In the genomic region with DNA sequence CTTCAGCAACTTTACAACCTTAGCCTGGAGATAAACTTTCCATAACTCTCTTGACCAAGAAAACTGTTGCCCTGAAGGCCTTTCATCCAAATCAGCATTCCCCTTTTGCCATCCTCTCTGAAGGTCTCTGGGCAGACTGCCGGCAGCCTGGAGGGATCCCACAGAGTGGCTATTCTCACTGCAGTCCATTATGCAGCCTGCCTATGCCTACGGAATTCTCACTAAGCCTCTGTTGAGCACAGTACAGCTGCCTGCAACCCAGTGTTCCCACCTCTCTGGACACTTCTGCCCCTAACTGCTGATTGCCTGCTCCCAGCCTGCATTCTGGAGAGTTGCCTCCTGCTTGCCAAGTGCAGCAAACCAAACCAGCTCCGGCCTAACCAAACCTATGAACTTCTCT, we compare ENCODE assay signal across 14 cellular contexts.
"Had no signal": no experiment of that assay in that cellular context is flagged by ENCODE, and none has a peak within 500 bp of the region (broad histone marks: within the 10 kb centered on the region; RNA-seq: fewer than 3 reads in every experiment).

No MANE protein-coding gene starts in this region.

- DNase-seq: activated CD4-positive, alpha-beta T cell treated with anti-CD3 and anti-CD28 coated beads, Interleukin-2, amount 50 U/mL, for 4 hours; activated CD8-positive, alpha-beta memory T cell treated with anti-CD3 and anti-CD28 coated beads, Interleukin-2, amount 10 ng/mL, durations not matched to agents 7 days and 5 days; activated naive CD4-positive, alpha-beta T cell treated with anti-CD3 and anti-CD28 coated beads, Interleukin-2, amount 50 U/mL, for 16 hours; activated T-cell treated with anti-CD3 and anti-CD28 coated beads, Interleukin-2, amount 50 U/mL, for 1 hour; brain microvascular endothelial cell; cerebellar nuclear complex; erythroblast; kidney; right cardiac atrium; stimulated activated CD4-positive, alpha-beta T cell treated with anti-CD3 and anti-CD28 coated beads, Interleukin-15, amount 100 ng/mL, for 24 hours; stimulated activated CD4-positive, alpha-beta T cell treated with anti-CD3 and anti-CD28 coated beads, Interleukin-4, amount 100 ng/mL, for 1 hour; tibial artery had no signal

- ATAC-seq: activated CD4-positive, CD25-positive, alpha-beta regulatory T cell treated with anti-CD3 and anti-CD28 coated beads, Interleukin-2, amount 50 U/mL, for 24 hours; activated CD8-positive, alpha-beta memory T cell treated with anti-CD3 and anti-CD28 coated beads, Interleukin-2, amount 10 ng/mL, durations not matched to agents 7 days and 5 days; left lung; right cardiac atrium had no signal
